ENCODE assay signal across 1 cellular context in genomic region chr17:14306602-14307001, GRCh38.
TF ChIP-seq lines count a peak whose summit lies in the region.

No MANE protein-coding gene starts in this region.

TF ChIP-seq in HEK293, 187 proteins besides CTCF, POLR2A, EP300 and RAD21 (continued from another document):
- TF ChIP-seq ZNF513 (tag by site-specific recombination; IDR thresholded peaks at IDR 0.05) = no peak
- no peak for TF ChIP-seq ZNF302 (tag by site-specific recombination; IDR thresholded peaks at IDR 0.05; ENCODE audit: low read depth)
- peak; percentile 61 for TF ChIP-seq PRDM10 (tag by site-specific recombination; IDR thresholded peaks at IDR 0.05)
- peak; percentile 41; the same call in 1 of the 2 replicates for TF ChIP-seq IKZF3 (tag by site-specific recombination; IDR thresholded peaks at IDR 0.05)
- no peak for TF ChIP-seq ZNF629 (tag by site-specific recombination; IDR thresholded peaks at IDR 0.05)
- no peak for TF ChIP-seq ZNF423 (tag by site-specific recombination; IDR thresholded peaks at IDR 0.05)
- peak; percentile 33; the same call in 1 of the 2 replicates for TF ChIP-seq SCRT1 (tag by site-specific recombination; IDR thresholded peaks at IDR 0.05; ENCODE audit: borderline replicate concordance)
- no peak for TF ChIP-seq KLF7 (tag by site-specific recombination; IDR thresholded peaks at IDR 0.05; ENCODE audit: borderline replicate concordance)
- no peak for TF ChIP-seq ZNF133 (tag by site-specific recombination; IDR thresholded peaks at IDR 0.05)
- TF ChIP-seq SP7 (tag by site-specific recombination; IDR thresholded peaks at IDR 0.05) = peak; percentile 21; the same call in 1 of the 2 replicates
- TF ChIP-seq ZNF692 (tag by site-specific recombination; IDR thresholded peaks at IDR 0.05) = no peak
TF ChIP-seq in HEK293: peak in this region for 7.
